ENCODE assay signal across 8 cellular contexts in genomic region chr11:6251120-6251733, GRCh38. TPM values are rescaled to one million over a fixed set of nuclear protein-coding genes. Genes with fewer than 3 reads are reported as not detected.
DNase-seq lines count a peak whose midpoint lies in the region; ATAC-seq and TF ChIP-seq lines count a peak whose summit lies in the region.

No MANE protein-coding gene starts in this region.

- no peaks in the 10 kb centered on the region for H3K9me2 ChIP-seq in SK-N-SH

- H3K9ac ChIP-seq in SK-N-SH: no peak overlapping the region

- POLR2A ChIA-PET in SK-N-SH (lab: Yijun Ruan, JAX): no interaction called here

- H3K4me1 ChIP-seq in SK-N-SH (ENCODE audit: control insufficient read depth in 1 of 2, insufficient read depth in 2 of 2, low read depth in 1 of 2, low read length in 1 of 2) (no peaks in the 10 kb centered on the region; a peak in 1 of 4 replicates), sigmoid colon (peaks cover 0 to 23% (median 15%) of the 10 kb centered on the region in 4 donors)

- H3K36me3 ChIP-seq in SK-N-SH (replicated peaks in 1 of 2; ENCODE audit: control insufficient read depth in 1 of 2, insufficient read depth in 2 of 2, low read length in 1 of 2): no peaks in the 10 kb centered on the region
- no peaks in the 10 kb centered on the region for H3K36me3 ChIP-seq in sigmoid colon

- no peak overlapping the region for H3K4me2 ChIP-seq in SK-N-SH

- H3F3A ChIP-seq in SK-N-SH (replicated peaks; ENCODE audit: insufficient read depth): no peaks in the 10 kb centered on the region

- H2AFZ ChIP-seq in SK-N-SH (ENCODE audit: low read depth): no peak overlapping the region

- H3K27ac ChIP-seq in SK-N-SH (ENCODE audit: low read depth in 2 of 2, low read length in 1 of 2) (no peak overlapping the region), sigmoid colon (peak overlapping the region in 3 of 4 donors; percentile 67 to 79 (median 74))

- no peaks in the 10 kb centered on the region for H3K79me2 ChIP-seq in SK-N-SH (ENCODE audit: insufficient read depth)

- ATAC-seq in GM21390 (IDR thresholded peaks at IDR 0.05; ENCODE audit: unreplicated experiment): peak; percentile 85

- H4K20me1 ChIP-seq in SK-N-SH (ENCODE audit: insufficient read depth): no peaks in the 10 kb centered on the region

- no peak for TF ChIP-seq EP300 in SK-N-SH (IDR thresholded peaks at IDR 0.05; ENCODE audit: borderline replicate concordance in 1 of 2, low read depth in 1 of 2, low read length in 1 of 2)
- TF ChIP-seq EP300 in sigmoid colon (IDR thresholded peaks at IDR 0.05): no peak

- H3K9me3 ChIP-seq in SK-N-SH (no peaks in the 10 kb centered on the region), sigmoid colon (no peaks in the 10 kb centered on the region)

- peaks cover 8% of the 10 kb centered on the region; the same call in 1 of the 2 replicates for H3K27me3 ChIP-seq in SK-N-SH (ENCODE audit: insufficient read depth)
- H3K27me3 ChIP-seq in sigmoid colon: no peaks in the 10 kb centered on the region

- in situ Hi-C loops in astrocyte of the cerebellum (cut with HindIII; ENCODE audit: low sequenced_read_pairs): loop anchor here (10.0 kb wide), 1 partner anchor 94 kb away; no protein-coding TSS in a partner anchor

- no peak for TF ChIP-seq POLR2A in sigmoid colon (IDR thresholded peaks at IDR 0.05)

- TF ChIP-seq CTCF in SK-N-SH (IDR thresholded peaks at IDR 0.05) (peak; percentile 73), astrocyte of the cerebellum (IDR thresholded peaks at IDR 0.05; ENCODE audit: low read depth, low read length, missing control alignments) (peak; percentile 97), sigmoid colon (IDR thresholded peaks at IDR 0.05) (peak; percentile 86 to 96 (median 87))

- peak; percentile 62 for TF ChIP-seq RAD21 in SK-N-SH (IDR thresholded peaks at IDR 0.05; ENCODE audit: low read length)

- DNase-seq in DMS53 treated with DMSO at 0.1 percent for 48 hours (lab: John Stamatoyannopoulos, UW; ENCODE audit: unreplicated experiment) (peak; percentile 77), HuH-7 (ENCODE audit: low spot score) (peak; percentile 82), SK-N-SH (peak; percentile 79), astrocyte of the cerebellum (ENCODE audit: low read depth) (peak; percentile 50), hippocampal formation (lab: John Stamatoyannopoulos, UW) (peak; percentile 34 to 49), sigmoid colon (peak; percentile 86), NCI-H2171 (lab: John Stamatoyannopoulos, UW) (no peak)

- intact Hi-C loops in sigmoid colon (cut with DNase I): loop anchor here (1.0 to 2.0 kb wide), 4 partner anchors 16 to 100 kb away; partner anchors contain the start of gene FHIP1B

- CTCF ChIA-PET in SK-N-SH (lab: Yijun Ruan, JAX): interaction anchor here (0.7 to 5.6 kb wide), 40 partner anchors 9 to 561 kb away, joined by 3 to 82 read pairs (median 5); partner anchors contain the start of genes CAVIN3, CCKBR, CNGA4 and FHIP1B

- H3K4me3 ChIP-seq in SK-N-SH (ENCODE audit: low read depth in 2 of 2, low read length in 1 of 2) (no peak overlapping the region; a peak in 1 of 4 replicates), astrocyte of the cerebellum (ENCODE audit: low read depth, low read length) (no peak overlapping the region), sigmoid colon (no peak overlapping the region)

- WGBS in SK-N-SH (ENCODE audit: low lambda C conversion rate): 34% methylated on average over 6 of the region's 6 CpGs
- 45 to 62% methylated on average over 6 of the region's 6 CpGs for WGBS in sigmoid colon, 2 donors

TF ChIP-seq in SK-N-SH, 30 proteins besides CTCF, POLR2A, EP300 and RAD21:
- TF ChIP-seq, protein P1, sequence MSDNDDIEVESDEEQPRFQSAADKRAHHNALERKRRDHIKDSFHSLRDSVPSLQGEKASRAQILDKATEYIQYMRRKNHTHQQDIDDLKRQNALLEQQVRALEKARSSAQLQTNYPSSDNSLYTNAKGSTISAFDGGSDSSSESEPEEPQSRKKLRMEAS (IDR thresholded peaks at IDR 0.05; ENCODE audit: low read depth): no peak
- TF ChIP-seq SMC3 (IDR thresholded peaks at IDR 0.05; ENCODE audit: low read depth, low read length) (peak; percentile 80), SIN3A (IDR thresholded peaks at IDR 0.05; ENCODE audit: borderline replicate concordance, low read depth, low read length) (no peak)

RNA-seq across cellular contexts. Expression of gene CCKBR, which starts 8.4 kb away (rescaled TPM):
- polyA plus RNA-seq in SK-N-SH (2012; rRNA removed) (not detected in 2 replicates), sigmoid colon (not detected)
- not detected in 2 replicates for polyA plus RNA-seq in SK-N-SH (2012; cell fraction: cytosol; rRNA removed)
- polyA plus RNA-seq in SK-N-SH (2012; cell fraction: nucleus; rRNA removed): not detected in 2 replicates
- under 1 TPM in 2 of 4 donors, not detected in 2; 0.41 to 0.99 TPM for total RNA-seq in sigmoid colon

RNA-seq across cellular contexts. Expression of gene CNGA4, which starts 12.3 kb away (rescaled TPM):
- polyA plus RNA-seq in SK-N-SH (2012; rRNA removed): 0.08 and 0.13 TPM in 2 replicates
- polyA plus RNA-seq in SK-N-SH (2012; cell fraction: cytosol; rRNA removed): 0.10 TPM in 2 replicates
- polyA plus RNA-seq in SK-N-SH (2012; cell fraction: nucleus; rRNA removed): 0.50 and 0.62 TPM in 2 replicates
- under 1 TPM in 1 of 4 donors, not detected in 3; 0.55 TPM for total RNA-seq in sigmoid colon
- under 1 TPM in 1 of 3 donors, not detected in 2; 0.16 TPM for polyA plus RNA-seq in sigmoid colon

RNA-seq across cellular contexts. Expression of gene FHIP1B, which starts 16.8 kb away (rescaled TPM):
- 26.3 and 38.2 TPM in 2 replicates for polyA plus RNA-seq in SK-N-SH (2012; rRNA removed)
- 5.3 and 8.6 TPM in 2 replicates for polyA plus RNA-seq in SK-N-SH (2012; cell fraction: cytosol; rRNA removed)
- polyA plus RNA-seq in SK-N-SH (2012; cell fraction: nucleus; rRNA removed): 141 and 145 TPM in 2 replicates
- 10 to 100 TPM; 21.6 to 66.0 (median 36.6) TPM for total RNA-seq in sigmoid colon
- 10 to 100 TPM; 43.5 to 89.0 (median 49.2) TPM for polyA plus RNA-seq in sigmoid colon

RNA-seq across cellular contexts. Expression of gene C11orf42, which starts 45.9 kb away (rescaled TPM):
- not detected in 2 replicates for polyA plus RNA-seq in SK-N-SH (2012; rRNA removed)
- not detected in 2 replicates for polyA plus RNA-seq in SK-N-SH (2012; cell fraction: cytosol; rRNA removed)
- polyA plus RNA-seq in SK-N-SH (2012; cell fraction: nucleus; rRNA removed): not detected in 2 replicates
- not detected for total RNA-seq in sigmoid colon
- polyA plus RNA-seq in sigmoid colon: not detected

RNA-seq across cellular contexts. Expression of gene OR52W1, which starts 52.2 kb away (rescaled TPM):
- polyA plus RNA-seq in SK-N-SH (2012; rRNA removed) (not detected in 2 replicates), sigmoid colon (not detected)
- not detected in 2 replicates for polyA plus RNA-seq in SK-N-SH (2012; cell fraction: cytosol; rRNA removed)
- polyA plus RNA-seq in SK-N-SH (2012; cell fraction: nucleus; rRNA removed): not detected in 2 replicates
- total RNA-seq in sigmoid colon: not detected

Comparison
In these comparisons a context has a peak if more than half of its experiments do, and no peak if none do; other contexts are left out.
1. H3K27ac ChIP-seq: peak in sigmoid colon (3 of 4); none in SK-N-SH (0 of 2).
2. Peak in every context shown above with its lines, with median percentiles within 50 percentile points of each other: CTCF ChIP-seq.